ENCODE assay signal across 16 cellular contexts in genomic region chr17:652310-652709, GRCh38.
DNase-seq lines count a peak whose midpoint lies in the region; ATAC-seq and TF ChIP-seq lines count a peak whose summit lies in the region.
"Had no signal": no experiment of that assay in that cellular context is flagged by ENCODE, and none has a peak within 500 bp of the region (broad histone marks: within the 10 kb centered on the region; RNA-seq: fewer than 3 reads in every experiment).

No MANE protein-coding gene starts in this region.

- no peak overlapping the region for H2AFZ ChIP-seq in MM.1S (ENCODE audit: low read length)

- H3K79me2 ChIP-seq in MM.1S (ENCODE audit: low read length) = no peaks in the 10 kb centered on the region

- peaks cover 4% of the 10 kb centered on the region for H3K4me1 ChIP-seq in stomach smooth muscle (ENCODE audit: control insufficient read depth, insufficient read depth, low read length)
- no peaks in the 10 kb centered on the region for H3K4me1 ChIP-seq in MM.1S (ENCODE audit: low read length)
- H3K4me1 ChIP-seq: colonic mucosa had no signal

- H3K27ac ChIP-seq in stomach smooth muscle (ENCODE audit: low read length) (peak overlapping the region; percentile 66), MM.1S (ENCODE audit: low read length) (no peak overlapping the region)
- H3K27ac ChIP-seq: colonic mucosa had no signal

- no peaks in the 10 kb centered on the region for H3K4me1 Mint-ChIP-seq in activated naive CD4-positive, alpha-beta T cell treated with anti-CD3 and anti-CD28 coated beads for 36 hours (ENCODE audit: low read depth)
- H3K4me1 Mint-ChIP-seq: activated naive CD8-positive, alpha-beta T cell treated with anti-CD3 and anti-CD28 coated beads, Interleukin-2, amount 10 ng/mL, durations not matched to agents 7 days and 5 days; nephron progenitor cell had no signal

- H3K9me3 Mint-ChIP-seq in activated naive CD4-positive, alpha-beta T cell treated with anti-CD3 and anti-CD28 coated beads for 36 hours = no peaks in the 10 kb centered on the region
- H3K9me3 Mint-ChIP-seq: activated naive CD8-positive, alpha-beta T cell treated with anti-CD3 and anti-CD28 coated beads, Interleukin-2, amount 10 ng/mL, durations not matched to agents 7 days and 5 days had no signal

- CTCF ChIA-PET in activated naive CD4-positive, alpha-beta T cell treated with anti-CD3 and anti-CD28 coated beads for 36 hours (lab: Charles Lee) = interaction anchor here (0.7 kb wide), 1 partner anchor 49 kb away, joined by 3 read pairs; no protein-coding TSS in a partner anchor

- H3K4me3 Mint-ChIP-seq in activated naive CD4-positive, alpha-beta T cell treated with anti-CD3 and anti-CD28 coated beads for 36 hours = no peak overlapping the region
- H3K4me3 Mint-ChIP-seq: activated naive CD8-positive, alpha-beta T cell treated with anti-CD3 and anti-CD28 coated beads, Interleukin-2, amount 10 ng/mL, durations not matched to agents 7 days and 5 days; nephron progenitor cell had no signal

- no peaks in the 10 kb centered on the region for H3K27me3 Mint-ChIP-seq in activated naive CD4-positive, alpha-beta T cell treated with anti-CD3 and anti-CD28 coated beads for 36 hours (ENCODE audit: low read depth)
- H3K27me3 Mint-ChIP-seq: activated naive CD8-positive, alpha-beta T cell treated with anti-CD3 and anti-CD28 coated beads, Interleukin-2, amount 10 ng/mL, durations not matched to agents 7 days and 5 days had no signal

- no peak for ATAC-seq in left lobe of liver

- peaks cover 14% of the 10 kb centered on the region for H3K36me3 Mint-ChIP-seq in activated naive CD4-positive, alpha-beta T cell treated with anti-CD3 and anti-CD28 coated beads for 36 hours (ENCODE audit: low read depth)

- peaks cover 11 to 31% of the 10 kb centered on the region in 2 donors for H3K36me3 ChIP-seq in stomach smooth muscle (ENCODE audit: control insufficient read depth in 2 of 2, insufficient read depth in 2 of 2, low read length in 2 of 2)
- no peaks in the 10 kb centered on the region for H3K36me3 ChIP-seq in MM.1S (replicated peaks; ENCODE audit: insufficient read depth, low read length)
- H3K36me3 ChIP-seq: colonic mucosa had no signal

- H4K20me1 ChIP-seq in MM.1S (ENCODE audit: insufficient read depth, low read length) = no peaks in the 10 kb centered on the region

- H3K4me3 ChIP-seq in stomach smooth muscle (ENCODE audit: low read length in 2 of 2) (no peak overlapping the region), MM.1S (ENCODE audit: low read length) (no peak overlapping the region)
- H3K4me3 ChIP-seq: colonic mucosa had no signal

- H3K27me3 ChIP-seq in stomach smooth muscle (ENCODE audit: control insufficient read depth in 1 of 2, insufficient read depth in 2 of 2, low read length in 2 of 2) (no peaks in the 10 kb centered on the region), MM.1S (replicated peaks; ENCODE audit: insufficient read depth, low read length) (no peaks in the 10 kb centered on the region)
- H3K27me3 ChIP-seq: colonic mucosa had no signal

- no peaks in the 10 kb centered on the region for H3F3A ChIP-seq in MM.1S (ENCODE audit: insufficient read depth, low read length)

- H3K4me2 ChIP-seq in MM.1S (ENCODE audit: low read depth, low read length) = no peak overlapping the region

- TF ChIP-seq CTCF in MM.1S (IDR thresholded peaks at IDR 0.05; ENCODE audit: low read length) = no peak

- intact Hi-C loops in activated naive CD4-positive, alpha-beta T cell treated with anti-CD3 and anti-CD28 coated beads for 36 hours (cut with micrococcal nuclease) = no loop called here

- no peaks in the 10 kb centered on the region for H3K9me2 ChIP-seq in MM.1S (replicated peaks; ENCODE audit: insufficient read depth, low read length)

- H3K9ac ChIP-seq in stomach smooth muscle (ENCODE audit: low read length in 2 of 2) (no peak overlapping the region), MM.1S (ENCODE audit: low read length) (no peak overlapping the region)

- no peaks in the 10 kb centered on the region for H3K9me3 ChIP-seq in stomach smooth muscle (ENCODE audit: control insufficient read depth in 2 of 2, low read length in 2 of 2)
- no peaks in the 10 kb centered on the region for H3K9me3 ChIP-seq in MM.1S (replicated peaks; ENCODE audit: insufficient read depth, low read length)
- H3K9me3 ChIP-seq: colonic mucosa had no signal

- no peak overlapping the region for H3K27ac Mint-ChIP-seq in activated naive CD4-positive, alpha-beta T cell treated with anti-CD3 and anti-CD28 coated beads for 36 hours
- H3K27ac Mint-ChIP-seq: activated naive CD8-positive, alpha-beta T cell treated with anti-CD3 and anti-CD28 coated beads, Interleukin-2, amount 10 ng/mL, durations not matched to agents 7 days and 5 days; nephron progenitor cell had no signal

- DNase-seq in GM03348 (ENCODE audit: low spot score) (peak; percentile 76), fibroblast of gingiva (ENCODE audit: low read depth) (peak; percentile 53), inferior parietal cortex (ENCODE audit: extremely low spot score) (peak; percentile 38), MM.1S (no peak), left lobe of liver (ENCODE audit: low spot score) (no peak), NCI-H345 (lab: John Stamatoyannopoulos, UW) (no peak)
- DNase-seq in activated naive CD4-positive, alpha-beta T cell treated with anti-CD3 and anti-CD28 coated beads for 36 hours = no peak
- DNase-seq: activated CD4-positive, alpha-beta T cell treated with anti-CD3 and anti-CD28 coated beads, Interleukin-2, amount 50 U/mL, for 1 hour; activated naive CD8-positive, alpha-beta T cell treated with anti-CD3 and anti-CD28 coated beads, Interleukin-2, amount 10 ng/mL, durations not matched to agents 7 days and 5 days; activated T-cell treated with anti-CD3 and anti-CD28 coated beads, Interleukin-2, amount 50 U/mL, for 1 hour; colonic mucosa; NCI-H187; NCI-H510A; nephron progenitor cell; stimulated activated CD4-positive, alpha-beta T cell treated with anti-CD3 and anti-CD28 coated beads, Interleukin-4, amount 100 ng/mL, for 4 hours had no signal

Comparison
In these comparisons a context has a peak if more than half of its experiments do, and no peak if none do; other contexts are left out.
1. DNase-seq: peak in GM03348 (single experiment), fibroblast of gingiva (single experiment) and inferior parietal cortex (single experiment); none in MM.1S (single experiment), left lobe of liver (single experiment), activated naive CD4-positive, alpha-beta T cell treated with anti-CD3 and anti-CD28 coated beads for 36 hours (single experiment) and NCI-H345 (single experiment).